8 cellular contexts compared by ENCODE assay signal in the genomic region with DNA sequence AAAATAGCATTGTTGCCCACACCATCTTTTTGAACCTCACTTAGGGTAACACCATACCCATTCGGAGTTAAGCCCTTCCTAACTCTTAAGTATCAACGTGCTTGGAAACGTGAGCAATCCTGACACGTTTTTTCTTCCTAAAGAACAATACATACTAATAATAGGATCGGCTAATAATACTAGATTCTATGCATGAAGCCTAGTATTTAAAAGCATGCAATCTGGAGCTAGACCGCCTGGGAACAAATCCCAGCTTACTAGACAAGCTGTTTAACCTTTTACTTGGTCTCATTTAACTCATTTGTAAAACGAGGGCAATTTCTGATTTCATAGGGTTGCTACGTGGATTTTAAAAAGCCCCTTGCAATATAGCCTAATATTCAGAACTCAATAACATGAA. TPM values are rescaled to one million over a fixed set of nuclear protein-coding genes. Genes with fewer than 3 reads are reported as not detected.
DNase-seq lines count a peak whose midpoint lies in the region; ATAC-seq and TF ChIP-seq lines count a peak whose summit lies in the region.

No MANE protein-coding gene starts in this region.

- H3K27me3 ChIP-seq in skeletal muscle satellite cell (ENCODE audit: control insufficient read depth, insufficient read depth, low read length) = no peaks in the 10 kb centered on the region

- peak overlapping the region; percentile 86 for H3K4me3 ChIP-seq in skeletal muscle satellite cell (ENCODE audit: low read length)

- peaks cover 14% of the 10 kb centered on the region for H3K4me1 ChIP-seq in skeletal muscle satellite cell (ENCODE audit: control insufficient read depth, insufficient read depth, low read length)

- CTCF ChIA-PET in WTC11 (lab: Charles Lee) = interaction anchor here (0.8 kb wide), 1 partner anchor 650 kb away, joined by 3 read pairs; no protein-coding TSS in a partner anchor

- peak overlapping the region; percentile 84 for H3K4me2 ChIP-seq in skeletal muscle satellite cell (ENCODE audit: low read length)

- peak overlapping the region; percentile 94 for H3K9ac ChIP-seq in skeletal muscle satellite cell (ENCODE audit: low read depth, low read length)

- no peaks in the 10 kb centered on the region for H3K9me3 ChIP-seq in skeletal muscle satellite cell (replicated peaks; ENCODE audit: low read length)

- no peaks in the 10 kb centered on the region for H3K36me3 ChIP-seq in skeletal muscle satellite cell (ENCODE audit: insufficient read depth, low read length)

- in situ Hi-C loops in GM13977 (cut with MboI; ENCODE audit: low pct_unique_long_range_greater_than_20kb, low sequenced_read_pairs, unreplicated experiment) = no loop called here

- ATAC-seq in WTC11 = no peak
- ATAC-seq in GM18861 (IDR thresholded peaks at IDR 0.05; ENCODE audit: unreplicated experiment) = no peak
- no peak for ATAC-seq in HG03139 (IDR thresholded peaks at IDR 0.05; ENCODE audit: unreplicated experiment)

- peak; percentile 16 for DNase-seq in A172 (ENCODE audit: low spot score)
- DNase-seq in GM13977 (ENCODE audit: low spot score) = peak; percentile 14
- no peak for DNase-seq in WTC11 (ENCODE audit: low spot score)
- DNase-seq in glomerular visceral epithelial cell (ENCODE audit: extremely low spot score) = peak; percentile 2
- no peak for DNase-seq in NCI-H1436 treated with DMSO at 0.1 percent for 48 hours (lab: John Stamatoyannopoulos, UW)

- POLR2A ChIA-PET in WTC11 (lab: Charles Lee) = no interaction called here

- H3K4me1 Mint-ChIP-seq in WTC11 = peaks cover 32% of the 10 kb centered on the region

- no peaks in the 10 kb centered on the region for H3K27me3 Mint-ChIP-seq in WTC11 (ENCODE audit: low read depth)

- TF ChIP-seq CTCF in GM13977 (IDR thresholded peaks at IDR 0.05; ENCODE audit: extremely low read depth, insufficient read depth, missing control alignments) (no peak), WTC11 (IDR thresholded peaks at IDR 0.05) (no peak)

- H3K4me3 Mint-ChIP-seq in WTC11 = peak overlapping the region; percentile 97

- H3K9me3 Mint-ChIP-seq in WTC11 = no peaks in the 10 kb centered on the region

- H3K36me3 Mint-ChIP-seq in WTC11 = no peaks in the 10 kb centered on the region

- H3K27ac Mint-ChIP-seq in WTC11 = peak overlapping the region; percentile 97

TF ChIP-seq in WTC11, 78 proteins besides CTCF, POLR2A, EP300 and RAD21:
- TF ChIP-seq, protein P1, sequence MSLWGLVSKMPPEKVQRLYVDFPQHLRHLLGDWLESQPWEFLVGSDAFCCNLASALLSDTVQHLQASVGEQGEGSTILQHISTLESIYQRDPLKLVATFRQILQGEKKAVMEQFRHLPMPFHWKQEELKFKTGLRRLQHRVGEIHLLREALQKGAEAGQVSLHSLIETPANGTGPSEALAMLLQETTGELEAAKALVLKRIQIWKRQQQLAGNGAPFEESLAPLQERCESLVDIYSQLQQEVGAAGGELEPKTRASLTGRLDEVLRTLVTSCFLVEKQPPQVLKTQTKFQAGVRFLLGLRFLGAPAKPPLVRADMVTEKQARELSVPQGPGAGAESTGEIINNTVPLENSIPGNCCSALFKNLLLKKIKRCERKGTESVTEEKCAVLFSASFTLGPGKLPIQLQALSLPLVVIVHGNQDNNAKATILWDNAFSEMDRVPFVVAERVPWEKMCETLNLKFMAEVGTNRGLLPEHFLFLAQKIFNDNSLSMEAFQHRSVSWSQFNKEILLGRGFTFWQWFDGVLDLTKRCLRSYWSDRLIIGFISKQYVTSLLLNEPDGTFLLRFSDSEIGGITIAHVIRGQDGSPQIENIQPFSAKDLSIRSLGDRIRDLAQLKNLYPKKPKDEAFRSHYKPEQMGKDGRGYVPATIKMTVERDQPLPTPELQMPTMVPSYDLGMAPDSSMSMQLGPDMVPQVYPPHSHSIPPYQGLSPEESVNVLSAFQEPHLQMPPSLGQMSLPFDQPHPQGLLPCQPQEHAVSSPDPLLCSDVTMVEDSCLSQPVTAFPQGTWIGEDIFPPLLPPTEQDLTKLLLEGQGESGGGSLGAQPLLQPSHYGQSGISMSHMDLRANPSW (CRISPR knock-in tag; conservative IDR thresholded peaks at IDR 0.05; ENCODE audit: low read depth) = no peak
- TF ChIP-seq, protein P2, sequence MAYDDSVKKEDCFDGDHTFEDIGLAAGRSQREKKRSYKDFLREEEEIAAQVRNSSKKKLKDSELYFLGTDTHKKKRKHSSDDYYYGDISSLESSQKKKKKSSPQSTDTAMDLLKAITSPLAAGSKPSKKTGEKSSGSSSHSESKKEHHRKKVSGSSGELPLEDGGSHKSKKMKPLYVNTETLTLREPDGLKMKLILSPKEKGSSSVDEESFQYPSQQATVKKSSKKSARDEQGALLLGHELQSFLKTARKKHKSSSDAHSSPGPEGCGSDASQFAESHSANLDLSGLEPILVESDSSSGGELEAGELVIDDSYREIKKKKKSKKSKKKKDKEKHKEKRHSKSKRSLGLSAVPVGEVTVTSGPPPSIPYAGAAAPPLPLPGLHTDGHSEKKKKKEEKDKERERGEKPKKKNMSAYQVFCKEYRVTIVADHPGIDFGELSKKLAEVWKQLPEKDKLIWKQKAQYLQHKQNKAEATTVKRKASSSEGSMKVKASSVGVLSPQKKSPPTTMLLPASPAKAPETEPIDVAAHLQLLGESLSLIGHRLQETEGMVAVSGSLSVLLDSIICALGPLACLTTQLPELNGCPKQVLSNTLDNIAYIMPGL (CRISPR knock-in tag; IDR thresholded peaks at IDR 0.05) = 0 out of 2 replicates have a peak, but pooled peaks have one; percentile 3

RNA-seq across cellular contexts. Expression of a gene that starts 0.9 kb away (rescaled TPM):
- 59.5 and 74.0 TPM in 2 replicates for total RNA-seq in A172 (2014; rRNA removed; shearing (Covaris generic))
- total RNA-seq in WTC11 (2021) = 28.3 to 31.9 TPM (median 28.5 TPM) in 3 replicates
- 19.5 and 21.0 TPM in 2 replicates for total RNA-seq in skeletal muscle satellite cell (2012; rRNA removed)

Comparison
In these comparisons a context has a peak if more than half of its experiments do, and no peak if none do; other contexts are left out.
1. DNase-seq: peak in A172 (single experiment), GM13977 (single experiment) and glomerular visceral epithelial cell (single experiment); none in WTC11 (single experiment) and NCI-H1436 treated with DMSO at 0.1 percent for 48 hours (single experiment).